In genomic region chr10:29761916-29762315, GRCh38 we compare ENCODE assay signal across 23 cellular contexts.
"Had no signal": no experiment of that assay in that cellular context is flagged by ENCODE, and none has a peak within 500 bp of the region (broad histone marks: within the 10 kb centered on the region; RNA-seq: fewer than 3 reads in every experiment).

No MANE protein-coding gene starts in this region.

- H3K4me1 Mint-ChIP-seq: activated CD4-positive, alpha-beta T cell treated with anti-CD3 and anti-CD28 coated beads, Interleukin-2, amount 10 ng/mL, durations not matched to agents 7 days and 5 days; activated naive CD4-positive, alpha-beta T cell treated with anti-CD3 and anti-CD28 coated beads, Interleukin-2, amount 10 ng/mL, durations not matched to agents 7 days and 5 days; stimulated activated naive B cell treated with anti-CD40 and anti-IgM and Interleukin-4, amounts not matched to agents 10 μg/mL and 1 μg/mL and 100 μg/mL, for 72 hours had no signal

- H3K27me3 ChIP-seq: thyroid gland had no signal

- H3K36me3 ChIP-seq: thyroid gland had no signal

- FAIRE-seq: colon, urothelium cell line had no signal

- H3K36me3 Mint-ChIP-seq: activated naive CD4-positive, alpha-beta T cell treated with anti-CD3 and anti-CD28 coated beads, Interleukin-2, amount 10 ng/mL, durations not matched to agents 7 days and 5 days; brain; mesothelial cell of epicardium; stimulated activated naive B cell treated with anti-CD40 and anti-IgM and Interleukin-4, amounts not matched to agents 10 μg/mL and 1 μg/mL and 100 μg/mL, for 72 hours had no signal

- ATAC-seq: activated CD4-positive, CD25-positive, alpha-beta regulatory T cell treated with anti-CD3 and anti-CD28 coated beads, Interleukin-2, amount 50 U/mL, for 24 hours; activated CD8-positive, alpha-beta T cell treated with anti-CD3 and anti-CD28 coated beads, Interleukin-2, amount 10 ng/mL, durations not matched to agents 7 days and 5 days; activated naive CD8-positive, alpha-beta T cell treated with anti-CD3 and anti-CD28 coated beads, Interleukin-2, amount 50 U/mL, for 24 hours; left colon; stimulated activated naive B cell treated with anti-CD40 and anti-IgM and Interleukin-4, amounts not matched to agents 10 μg/mL and 1 μg/mL and 100 μg/mL, for 72 hours had no signal

- H3K4me3 Mint-ChIP-seq: activated CD4-positive, alpha-beta T cell treated with anti-CD3 and anti-CD28 coated beads, Interleukin-2, amount 10 ng/mL, durations not matched to agents 7 days and 5 days; activated CD8-positive, alpha-beta T cell treated with anti-CD3 and anti-CD28 coated beads, Interleukin-2, amount 10 ng/mL, durations not matched to agents 7 days and 5 days; activated naive CD4-positive, alpha-beta T cell treated with anti-CD3 and anti-CD28 coated beads, Interleukin-2, amount 10 ng/mL, durations not matched to agents 7 days and 5 days; activated naive CD8-positive, alpha-beta T cell treated with anti-CD3 and anti-CD28 coated beads, Interleukin-2, amount 50 U/mL, for 24 hours; brain; mesothelial cell of epicardium; stimulated activated naive B cell treated with anti-CD40 and anti-IgM and Interleukin-4, amounts not matched to agents 10 μg/mL and 1 μg/mL and 100 μg/mL, for 72 hours had no signal

- H3K27ac ChIP-seq: thyroid gland had no signal

- DNase-seq: activated CD4-positive, alpha-beta T cell treated with anti-CD3 and anti-CD28 coated beads, Interleukin-2, amount 10 ng/mL, durations not matched to agents 7 days and 5 days; activated CD8-positive, alpha-beta memory T cell treated with anti-CD3 and anti-CD28 coated beads, Interleukin-2, amount 50 U/mL, for 4 hours; activated CD8-positive, alpha-beta T cell treated with anti-CD3 and anti-CD28 coated beads, Interleukin-2, amount 10 ng/mL, durations not matched to agents 7 days and 5 days; activated effector memory CD4-positive, alpha-beta T cell treated with Interleukin-2 at 50 U/mL for 16 hours; activated naive CD4-positive, alpha-beta T cell treated with anti-CD3 and anti-CD28 coated beads, Interleukin-2, amount 10 ng/mL, durations not matched to agents 7 days and 5 days; activated naive CD8-positive, alpha-beta T cell treated with anti-CD3 and anti-CD28 coated beads, Interleukin-2, amount 50 U/mL, for 24 hours; activated T-cell treated with anti-CD3 and anti-CD28 coated beads, Interleukin-2, amount 50 U/mL, for 48 hours; anterior cingulate cortex; central memory CD4-positive, alpha-beta T cell; foreskin melanocyte; glutamatergic neuron; hippocampal formation; islet precursor cell; left colon; occipital lobe; posterior cingulate gyrus; stimulated activated naive B cell treated with anti-CD40 and anti-IgM and Interleukin-4, amounts not matched to agents 10 μg/mL and 1 μg/mL and 100 μg/mL, for 72 hours; thyroid gland had no signal

- H3K4me3 ChIP-seq: thyroid gland had no signal

- H3K27me3 Mint-ChIP-seq: activated naive CD8-positive, alpha-beta T cell treated with anti-CD3 and anti-CD28 coated beads, Interleukin-2, amount 50 U/mL, for 24 hours; stimulated activated naive B cell treated with anti-CD40 and anti-IgM and Interleukin-4, amounts not matched to agents 10 μg/mL and 1 μg/mL and 100 μg/mL, for 72 hours had no signal

- H3K27ac Mint-ChIP-seq: activated CD4-positive, alpha-beta T cell treated with anti-CD3 and anti-CD28 coated beads, Interleukin-2, amount 10 ng/mL, durations not matched to agents 7 days and 5 days; activated CD8-positive, alpha-beta T cell treated with anti-CD3 and anti-CD28 coated beads, Interleukin-2, amount 10 ng/mL, durations not matched to agents 7 days and 5 days; activated naive CD4-positive, alpha-beta T cell treated with anti-CD3 and anti-CD28 coated beads, Interleukin-2, amount 10 ng/mL, durations not matched to agents 7 days and 5 days; activated naive CD8-positive, alpha-beta T cell treated with anti-CD3 and anti-CD28 coated beads, Interleukin-2, amount 50 U/mL, for 24 hours; brain; mesothelial cell of epicardium; stimulated activated naive B cell treated with anti-CD40 and anti-IgM and Interleukin-4, amounts not matched to agents 10 μg/mL and 1 μg/mL and 100 μg/mL, for 72 hours had no signal

- H3K9me3 Mint-ChIP-seq: activated CD4-positive, alpha-beta T cell treated with anti-CD3 and anti-CD28 coated beads, Interleukin-2, amount 10 ng/mL, durations not matched to agents 7 days and 5 days; activated naive CD4-positive, alpha-beta T cell treated with anti-CD3 and anti-CD28 coated beads, Interleukin-2, amount 10 ng/mL, durations not matched to agents 7 days and 5 days; activated naive CD8-positive, alpha-beta T cell treated with anti-CD3 and anti-CD28 coated beads, Interleukin-2, amount 50 U/mL, for 24 hours; mesothelial cell of epicardium; stimulated activated naive B cell treated with anti-CD40 and anti-IgM and Interleukin-4, amounts not matched to agents 10 μg/mL and 1 μg/mL and 100 μg/mL, for 72 hours had no signal

- H3K9me3 ChIP-seq: thyroid gland had no signal
